In the genomic region with DNA sequence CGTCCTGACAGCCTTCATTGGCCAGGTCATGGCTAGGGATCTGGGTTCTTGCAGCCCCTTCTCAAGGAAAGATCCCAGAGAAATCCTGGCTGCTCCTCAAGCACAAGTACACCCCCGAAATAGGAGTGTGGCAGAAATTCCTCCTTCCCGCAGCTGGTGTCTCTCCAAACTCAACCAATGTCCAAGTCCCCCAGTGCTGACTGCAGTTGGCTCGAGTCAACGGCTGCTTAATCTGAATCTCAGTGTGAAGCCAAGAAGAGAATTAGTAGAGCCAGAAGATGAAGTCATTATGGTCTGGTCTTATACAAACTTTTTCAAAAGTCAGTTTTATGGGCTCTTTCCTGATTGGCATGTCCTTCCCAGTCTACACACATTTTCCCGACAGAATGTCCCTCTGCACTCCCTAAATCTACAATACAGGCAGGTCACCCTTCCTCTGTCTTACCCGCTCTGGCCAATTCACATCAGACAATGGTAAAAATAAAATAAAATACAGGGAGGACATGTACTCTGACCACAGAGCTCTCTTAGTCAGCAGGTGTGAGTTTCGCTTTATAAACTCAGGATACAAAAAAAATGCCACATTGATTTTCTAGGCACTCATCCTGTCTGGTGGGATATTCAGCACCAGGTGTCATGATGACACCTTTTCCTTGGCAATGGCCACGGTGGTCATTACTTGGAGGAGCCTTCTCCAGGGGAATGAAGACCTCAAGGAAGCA, we compare ENCODE assay signal across 19 cellular contexts.
A peak's percentile ranks its signal among the peaks of the same experiment; 100 is the strongest.
DNase-seq lines count a peak whose midpoint lies in the region; ATAC-seq and TF ChIP-seq lines count a peak whose summit lies in the region.
"Had no signal": no experiment of that assay in that cellular context is flagged by ENCODE, and none has a peak within 500 bp of the region (broad histone marks: within the 10 kb centered on the region; RNA-seq: fewer than 3 reads in every experiment).

No MANE protein-coding gene starts in this region.

- peak overlapping the region; percentile 49; the same call in 1 of the 2 replicates for H3K9ac ChIP-seq in KMS-11
- H3K9ac ChIP-seq: GM23248 had no signal

- no peaks in the 10 kb centered on the region for H3K36me3 ChIP-seq in KMS-11 (ENCODE audit: insufficient read depth)
- H3K36me3 ChIP-seq: SJCRH30 had no signal

- no peaks in the 10 kb centered on the region for H3K9me3 ChIP-seq in right cardiac atrium (ENCODE audit: control insufficient read depth, low read length)
- H3K9me3 ChIP-seq: SJCRH30 had no signal

- 57% methylated on average over 9 of the region's 9 CpGs for WGBS in right cardiac atrium

- in situ Hi-C loops in astrocyte of the cerebellum (cut with HindIII; ENCODE audit: low sequenced_read_pairs), result no loop called here

- peak overlapping the region; percentile 47 for H2AFZ ChIP-seq in KMS-11 (ENCODE audit: low read depth)
- H2AFZ ChIP-seq: GM23248 had no signal

- H3K4me3 ChIP-seq in KMS-11 (IDR thresholded peaks at IDR 0.05; ENCODE audit: insufficient read depth, low read depth, low read length) (peak overlapping the region; percentile 47), astrocyte of the cerebellum (ENCODE audit: low read depth, low read length) (no peak overlapping the region), right cardiac atrium (ENCODE audit: low read length) (no peak overlapping the region)
- H3K4me3 ChIP-seq: GM23248, SJCRH30 had no signal

- intact Hi-C loops in right cardiac atrium (cut with DNase I), result no loop called here

- peak; percentile 62 for ATAC-seq in GM18867 (IDR thresholded peaks at IDR 0.05; ENCODE audit: unreplicated experiment)
- peak; percentile 56 to 72 for ATAC-seq in right cardiac atrium
- ATAC-seq: HepG2, Panc1, SK-N-SH treated with all-trans-retinoic acid at 6 μM for 48 hours had no signal

- peak overlapping the region; percentile 61 for H3K4me2 ChIP-seq in KMS-11

- DNase-seq in astrocyte of the cerebellum (ENCODE audit: low read depth) (peak; percentile 5), right cardiac atrium (peak; percentile 49 to 79 (median 65)), cerebellar cortex (ENCODE audit: low spot score) (no peak), SW 1271 (lab: John Stamatoyannopoulos, UW) (no peak), SIG-M5 (lab: John Stamatoyannopoulos, UW) (no peak)
- DNase-seq: C1 segment of cervical spinal cord; CD4-positive, alpha-beta memory T cell; COR-L47; GM23248; H9; Kasumi-1; NCI-H1105 treated with DMSO at 0.1 percent for 48 hours; NCI-H526 treated with DMSO at 0.1 percent for 48 hours; SJCRH30 had no signal

- no peaks in the 10 kb centered on the region for H3K79me2 ChIP-seq in KMS-11 (ENCODE audit: insufficient read depth, low read depth)

- H3K4me1 ChIP-seq in KMS-11 (ENCODE audit: low read depth, poor library complexity, severe bottlenecking) (peaks cover 55% of the 10 kb centered on the region), right cardiac atrium (ENCODE audit: control insufficient read depth, insufficient read depth, low read length) (no peaks in the 10 kb centered on the region)
- H3K4me1 ChIP-seq: SJCRH30 had no signal

- no peaks in the 10 kb centered on the region for H4K20me1 ChIP-seq in KMS-11 (ENCODE audit: insufficient read depth)

- TF ChIP-seq CTCF in KMS-11 (conservative IDR thresholded peaks at IDR 0.05; ENCODE audit: low read depth, low read length) (no peak), astrocyte of the cerebellum (IDR thresholded peaks at IDR 0.05; ENCODE audit: low read depth, low read length, missing control alignments) (no peak)

- H3K27me3 ChIP-seq in KMS-11 (ENCODE audit: insufficient read depth, low read depth) (no peaks in the 10 kb centered on the region), right cardiac atrium (ENCODE audit: control insufficient read depth, insufficient read depth) (no peaks in the 10 kb centered on the region)
- H3K27me3 ChIP-seq: SJCRH30 had no signal

- H3K27ac ChIP-seq in KMS-11 (peak overlapping the region; percentile 84), right cardiac atrium (ENCODE audit: low read length) (no peak overlapping the region)
- H3K27ac ChIP-seq: GM23248, SJCRH30 had no signal

Comparison
In these comparisons a context has a peak if more than half of its experiments do, and no peak if none do; other contexts are left out.
1. DNase-seq: peak in astrocyte of the cerebellum (single experiment) and right cardiac atrium (3 of 3); none in cerebellar cortex (single experiment), SW 1271 (0 of 2) and SIG-M5 (single experiment).